Comparison of ENCODE assay signal across 1 cellular context in genomic region chr2:135985018-135985825, GRCh38.
TF ChIP-seq lines count a peak whose summit lies in the region.

DARS1 (minus strand) TSS chr2:135985626; CDS start chr2:135985468, 158 bp downstream.

TF ChIP-seq in HepG2, 621 proteins besides CTCF, POLR2A, EP300 and RAD21 (continued from another document and continues in another):
- TF ChIP-seq ARID3A (IDR thresholded peaks at IDR 0.05; ENCODE audit: low read depth, low read length) = peak; percentile 18; the same call in 1 of the 2 replicates
- no peak for TF ChIP-seq ZNF597 (CRISPR knock-in tag; IDR thresholded peaks at IDR 0.05)
- TF ChIP-seq MAZ (IDR thresholded peaks at IDR 0.05; ENCODE audit: borderline replicate concordance, low read depth, low read length) = peak; percentile 92
- TF ChIP-seq MAZ (CRISPR knock-in tag; IDR thresholded peaks at IDR 0.05; ENCODE audit: low read depth) = no peak; the same call in none of the 2 replicates
- peak; percentile 82; the same call in 1 of the 2 replicates for TF ChIP-seq ZMAT3 (CRISPR knock-in tag; conservative IDR thresholded peaks at IDR 0.05)
- TF ChIP-seq SMC3 (IDR thresholded peaks at IDR 0.05; ENCODE audit: low read length) = no peak
- TF ChIP-seq SKIL (CRISPR knock-in tag; IDR thresholded peaks at IDR 0.05; ENCODE audit: borderline replicate concordance) = no peak
- no peak; the same call in none of the 2 replicates for TF ChIP-seq ZSCAN12 (CRISPR knock-in tag; IDR thresholded peaks at IDR 0.05)
- peak; percentile 89 for TF ChIP-seq SAP130 (CRISPR knock-in tag; IDR thresholded peaks at IDR 0.05; ENCODE audit: low read depth)
- peak; percentile 85 for TF ChIP-seq JUND (CRISPR knock-in tag; IDR thresholded peaks at IDR 0.05)
- peak; percentile 79; the same call in 1 of the 2 replicates for TF ChIP-seq ARNTL (CRISPR knock-in tag; IDR thresholded peaks at IDR 0.05)
- TF ChIP-seq ZNF484 (CRISPR knock-in tag; IDR thresholded peaks at IDR 0.05; ENCODE audit: borderline replicate concordance, low read depth) = peak; percentile 94; the same call in 1 of the 2 replicates
- peak; percentile 88 for TF ChIP-seq CHCHD3 (CRISPR knock-in tag; IDR thresholded peaks at IDR 0.05)
- TF ChIP-seq ARID2 (CRISPR knock-in tag; IDR thresholded peaks at IDR 0.05; ENCODE audit: borderline replicate concordance) = peak; percentile 98
- TF ChIP-seq RFX3 (CRISPR knock-in tag; IDR thresholded peaks at IDR 0.05) = no peak
- TF ChIP-seq ETV5 (CRISPR knock-in tag; IDR thresholded peaks at IDR 0.05; ENCODE audit: borderline replicate concordance) = peak; percentile 93
- peak; percentile 75 for TF ChIP-seq HBP1 (CRISPR knock-in tag; IDR thresholded peaks at IDR 0.05; ENCODE audit: low read depth)
- TF ChIP-seq REL (CRISPR knock-in tag; conservative IDR thresholded peaks at IDR 0.05) = peak; percentile 67; the same call in 1 of the 2 replicates
- TF ChIP-seq HINFP (CRISPR knock-in tag; IDR thresholded peaks at IDR 0.05; ENCODE audit: low read depth) = peak; percentile 74; the same call in 1 of the 2 replicates
- TF ChIP-seq SNAPC4 (CRISPR knock-in tag; IDR thresholded peaks at IDR 0.05) = peak; percentile 93
- TF ChIP-seq ZNF83 (CRISPR knock-in tag; IDR thresholded peaks at IDR 0.05; ENCODE audit: borderline replicate concordance) = peak; percentile 36; the same call in 1 of the 2 replicates
- peak; percentile 88; the same call in 1 of the 2 replicates for TF ChIP-seq AHR (CRISPR knock-in tag; IDR thresholded peaks at IDR 0.05)
- TF ChIP-seq ELF3 (CRISPR knock-in tag; IDR thresholded peaks at IDR 0.05) = peak; percentile 87
- TF ChIP-seq HMG20B (CRISPR knock-in tag; conservative IDR thresholded peaks at IDR 0.05) = no peak; the same call in none of the 2 replicates
- TF ChIP-seq ZFP41 (CRISPR knock-in tag; IDR thresholded peaks at IDR 0.05; ENCODE audit: borderline replicate concordance) = peak; percentile 73; the same call in 1 of the 2 replicates
- peak; percentile 99 for TF ChIP-seq AGO2 (optimal IDR thresholded peaks at IDR 0.05; ENCODE audit: low read depth, low read length)
- TF ChIP-seq TIGD3 (CRISPR knock-in tag; IDR thresholded peaks at IDR 0.05; ENCODE audit: borderline replicate concordance) = no peak
- no peak for TF ChIP-seq ZKSCAN1 (IDR thresholded peaks at IDR 0.05; ENCODE audit: low read length)
- peak; percentile 76; the same call in 1 of the 2 replicates for TF ChIP-seq GZF1 (CRISPR knock-in tag; IDR thresholded peaks at IDR 0.05)
- TF ChIP-seq ZNF7 (CRISPR knock-in tag; IDR thresholded peaks at IDR 0.05) = 0 out of 2 replicates have a peak, but pooled peaks have one; percentile 5
- TF ChIP-seq IRX3 (CRISPR knock-in tag; IDR thresholded peaks at IDR 0.05; ENCODE audit: borderline replicate concordance, low read depth) = peak; percentile 96
- TF ChIP-seq XBP1 (CRISPR knock-in tag; IDR thresholded peaks at IDR 0.05) = peak; percentile 61
- TF ChIP-seq JDP2 (CRISPR knock-in tag; IDR thresholded peaks at IDR 0.05; ENCODE audit: borderline replicate concordance) = no peak
- no peak; the same call in 1 of the 2 replicates for TF ChIP-seq TSC22D2 (CRISPR knock-in tag; IDR thresholded peaks at IDR 0.05; ENCODE audit: borderline replicate concordance)
- 0 out of 2 replicates have a peak, but pooled peaks have one; percentile 62 for TF ChIP-seq AFF4 (CRISPR knock-in tag; IDR thresholded peaks at IDR 0.05)
- TF ChIP-seq SRY (CRISPR knock-in tag; IDR thresholded peaks at IDR 0.05) = peak; percentile 75; the same call in 1 of the 2 replicates
- no peak for TF ChIP-seq PTBP1 (IDR thresholded peaks at IDR 0.05; ENCODE audit: low read depth, low read length, poor library complexity, severe bottlenecking)
- peak; percentile 84; the same call in 1 of the 2 replicates for TF ChIP-seq ZNF704 (CRISPR knock-in tag; IDR thresholded peaks at IDR 0.05; ENCODE audit: borderline replicate concordance)
- 0 out of 2 replicates have a peak, but pooled peaks have one; percentile 50 for TF ChIP-seq TBP (CRISPR knock-in tag; IDR thresholded peaks at IDR 0.05)
